14 cellular contexts compared by ENCODE assay signal in the genomic region with DNA sequence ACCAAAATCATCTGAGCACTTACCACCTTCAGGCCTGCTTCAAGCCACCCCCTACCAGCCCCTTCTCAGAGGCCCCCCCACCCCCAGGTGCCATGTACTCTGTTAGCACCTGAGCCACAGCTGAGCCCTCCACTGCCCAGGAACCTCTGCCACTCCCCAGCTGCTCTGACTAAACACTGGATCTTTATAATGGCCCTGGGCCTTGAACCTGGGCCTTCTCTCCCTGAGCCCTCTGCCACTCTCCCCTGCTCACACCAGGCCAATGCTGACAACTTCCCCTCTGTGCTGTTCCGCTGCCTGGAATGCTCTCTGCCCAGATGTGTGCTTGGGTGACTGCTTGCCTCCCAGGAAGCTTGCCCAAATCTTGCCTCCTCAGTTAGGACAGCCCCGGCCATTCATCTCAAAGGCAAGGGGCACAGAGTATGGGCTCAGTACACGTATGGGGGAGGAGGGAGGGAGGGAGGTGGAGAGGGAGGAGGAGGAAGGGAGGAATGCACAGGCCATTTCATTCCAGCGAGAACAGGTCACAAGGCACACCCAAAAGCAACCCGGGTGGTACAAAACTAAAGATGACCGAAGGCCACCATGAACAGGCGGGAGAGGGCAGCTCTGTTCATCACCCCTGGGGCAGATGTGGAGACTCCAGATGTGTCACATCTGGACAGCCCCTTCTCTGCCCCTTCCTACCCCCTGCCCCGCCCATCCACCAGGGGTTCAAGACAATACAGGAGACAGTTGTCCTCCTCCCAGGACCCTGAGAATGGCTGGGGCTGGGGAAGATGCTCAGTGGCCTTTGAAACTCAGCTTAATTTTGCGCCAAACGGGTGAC. TPM values are rescaled to one million over a fixed set of nuclear protein-coding genes. Genes with fewer than 3 reads are reported as not detected.
A peak's percentile ranks its signal among the peaks of the same experiment; 100 is the strongest.
DNase-seq lines count a peak whose midpoint lies in the region; ATAC-seq, FAIRE-seq and TF ChIP-seq lines count a peak whose summit lies in the region.
"Had no signal": no experiment of that assay in that cellular context is flagged by ENCODE, and none has a peak within 500 bp of the region (broad histone marks: within the 10 kb centered on the region; RNA-seq: fewer than 3 reads in every experiment).

No MANE protein-coding gene starts in this region.

- no peaks in the 10 kb centered on the region for H3K36me3 ChIP-seq in SU-DHL-6 (ENCODE audit: low read length)
- H3K36me3 ChIP-seq in brain microvascular endothelial cell (replicated peaks) = no peaks in the 10 kb centered on the region
- H3K36me3 ChIP-seq in lower lobe of right lung = no peaks in the 10 kb centered on the region
- H3K36me3 ChIP-seq: vagina, WERI-Rb-1 had no signal

- no peaks in the 10 kb centered on the region for H3K9me3 Mint-ChIP-seq in CD14-positive monocyte
- H3K9me3 Mint-ChIP-seq: brain had no signal

- peak overlapping the region in 1 of 2 donors; percentile 77 for H3K4me3 Mint-ChIP-seq in CD14-positive monocyte
- H3K4me3 Mint-ChIP-seq: brain had no signal

- H3K4me3 ChIP-seq in SU-DHL-6 (ENCODE audit: insufficient read depth, low read length, poor library complexity, severe bottlenecking) (no peak overlapping the region), brain microvascular endothelial cell (ENCODE audit: low read depth, low read length) (no peak overlapping the region), lower lobe of right lung (no peak overlapping the region)
- H3K4me3 ChIP-seq: vagina had no signal

- peaks cover 32% of the 10 kb centered on the region for H3F3A ChIP-seq in SU-DHL-6 (ENCODE audit: insufficient read depth)

- H3K27ac ChIP-seq in SU-DHL-6 (ENCODE audit: low read depth, low read length) (peak overlapping the region; percentile 93), brain microvascular endothelial cell (no peak overlapping the region), lower lobe of right lung (no peak overlapping the region)
- H3K27ac ChIP-seq: vagina, WERI-Rb-1 had no signal

- H3K27me3 ChIP-seq in SU-DHL-6 (ENCODE audit: low read length) = no peaks in the 10 kb centered on the region
- H3K27me3 ChIP-seq in brain microvascular endothelial cell (replicated peaks) = no peaks in the 10 kb centered on the region
- H3K27me3 ChIP-seq in lower lobe of right lung (ENCODE audit: low read depth) = no peaks in the 10 kb centered on the region
- H3K27me3 ChIP-seq: vagina had no signal

- no peaks in the 10 kb centered on the region for H3K9me2 ChIP-seq in SU-DHL-6 (replicated peaks; ENCODE audit: insufficient read depth, low read length)

- FAIRE-seq in GM18507 (lab: Jason Lieb, UNC) = peak; percentile 69
- FAIRE-seq: RCC 7860 had no signal

- H3K36me3 Mint-ChIP-seq in CD14-positive monocyte = peaks cover 0 to 1% of the 10 kb centered on the region in 2 donors
- H3K36me3 Mint-ChIP-seq: brain had no signal

- TF ChIP-seq CTCF in CD14-positive monocyte (IDR thresholded peaks at IDR 0.05) (no peak), SU-DHL-6 (IDR thresholded peaks at IDR 0.05; ENCODE audit: insufficient read depth, low read length, poor library complexity, severe bottlenecking) (no peak), brain microvascular endothelial cell (IDR thresholded peaks at IDR 0.05; ENCODE audit: low read depth, low read length, missing control alignments) (no peak), lower lobe of right lung (IDR thresholded peaks at IDR 0.05) (no peak)

- no peaks in the 10 kb centered on the region for H3K79me2 ChIP-seq in SU-DHL-6 (ENCODE audit: insufficient read depth, low read length)

- ATAC-seq in lower lobe of right lung = no peak

- H3K27ac Mint-ChIP-seq in CD14-positive monocyte = peak overlapping the region; percentile 60 to 97 (median 95)

- no peaks in the 10 kb centered on the region for H4K20me1 ChIP-seq in SU-DHL-6 (ENCODE audit: low read depth, low read length)

- DNase-seq in CD14-positive monocyte (ENCODE audit: low spot score) = no peak
- no peak for DNase-seq in GM18507 (ENCODE audit: extremely low spot score, insufficient read length, low read depth)
- peak; percentile 67 for DNase-seq in mesenteric fat pad (ENCODE audit: low spot score)
- DNase-seq in brain microvascular endothelial cell = no peak
- no peak for DNase-seq in NCI-H774 (lab: John Stamatoyannopoulos, UW)
- no peak for DNase-seq in lower lobe of right lung
- DNase-seq in NCI-H345 (lab: John Stamatoyannopoulos, UW) = no peak
- DNase-seq: NCI-H1694 had no signal

- peak overlapping the region; percentile 76 for H3K4me2 ChIP-seq in SU-DHL-6 (ENCODE audit: low read depth, low read length, poor library complexity, severe bottlenecking)

- peaks cover 29% of the 10 kb centered on the region for H3K4me1 ChIP-seq in lower lobe of right lung

- H3K9me3 ChIP-seq in SU-DHL-6 (ENCODE audit: insufficient read depth, low read length) = no peaks in the 10 kb centered on the region
- no peaks in the 10 kb centered on the region for H3K9me3 ChIP-seq in lower lobe of right lung
- H3K9me3 ChIP-seq: vagina had no signal

- H2AFZ ChIP-seq in SU-DHL-6 (ENCODE audit: low read depth, low read length, severe bottlenecking) = no peak overlapping the region

- H3K27me3 Mint-ChIP-seq in CD14-positive monocyte (ENCODE audit: low read depth in 3 of 3) = peaks cover 0 to 6% (median 1%) of the 10 kb centered on the region in 3 donors

- in situ Hi-C loops in brain microvascular endothelial cell (cut with HindIII; ENCODE audit: low pct_ligation_motif_present, low sequenced_read_pairs) = no loop called here

- no peak overlapping the region; the same call in 1 of the 2 replicates for H3K9ac ChIP-seq in SU-DHL-6 (ENCODE audit: low read length)

- peaks cover 40% of the 10 kb centered on the region for H3K4me1 Mint-ChIP-seq in CD14-positive monocyte

- intact Hi-C loops in CD14-positive monocyte (cut with micrococcal nuclease) = no loop called here
- intact Hi-C loops in lower lobe of right lung (cut with DNase I) = no loop called here

RNA-seq across cellular contexts. Expression of a gene that starts 15.3 kb away (rescaled TPM):
- polyA plus RNA-seq in CD14-positive monocyte = under 1 TPM in 1 of 2 donors, not detected in 1; 0.47 TPM
- total RNA-seq in mesenteric fat pad (not detected), lower lobe of right lung (0.27 TPM)
- total RNA-seq: NCI-H460, vagina had no signal

RNA-seq across cellular contexts. Expression of a gene that starts 55.0 kb away (rescaled TPM):
- polyA plus RNA-seq in CD14-positive monocyte = 1 to 10 TPM; 2.0 to 2.5 TPM
- total RNA-seq in mesenteric fat pad = 293 TPM
- 232 TPM for total RNA-seq in lower lobe of right lung
